Comparison of ENCODE assay signal across 23 cellular contexts in genomic region chr3:122992138-122992537, GRCh38. TPM values are rescaled to one million over a fixed set of nuclear protein-coding genes. Genes with fewer than 3 reads are reported as not detected.
"Had no signal": no experiment of that assay in that cellular context is flagged by ENCODE, and none has a peak within 500 bp of the region (broad histone marks: within the 10 kb centered on the region; RNA-seq: fewer than 3 reads in every experiment).

No MANE protein-coding gene starts in this region.

- H3K36me3 ChIP-seq: esophagus muscularis mucosa, gastroesophageal sphincter, left ventricle myocardium inferior, lower lobe of right lung, neutrophil, thoracic aorta, transverse colon had no signal

- DNase-seq: effector CD8-positive, alpha-beta T cell; immature natural killer cell; left cardiac atrium; left ventricle myocardium inferior; lower lobe of right lung; stimulated activated CD4-positive, alpha-beta T cell treated with anti-CD3 and anti-CD28 coated beads, Interleukin-2, amount 100 ng/mL, for 24 hours; stimulated activated CD4-positive, alpha-beta T cell treated with anti-CD3 and anti-CD28 coated beads, Interleukin-4, amount 100 ng/mL, for 4 hours; stimulated activated naive B cell treated with anti-CD40 and anti-IgM and Interleukin-4, amounts not matched to agents 10 μg/mL and 1 μg/mL and 100 μg/mL, for 72 hours; stimulated activated naive CD8-positive, alpha-beta T cell treated with anti-CD3 and anti-CD28 coated beads, Interleukin-15, amount 100 ng/mL, for 72 hours; transverse colon had no signal

- H3K9me3 ChIP-seq: esophagus muscularis mucosa, gastroesophageal sphincter, left ventricle myocardium inferior, lower lobe of right lung, neutrophil, psoas muscle, thoracic aorta, transverse colon had no signal

- H3K4me3 Mint-ChIP-seq: immature natural killer cell; memory B cell; mesothelial cell of epicardium; natural killer cell treated with Interleukin-12 subunit alpha and Interleukin-12 subunit beta and Interleukin-15 and Interleukin-18, amount 100 ng/mL, for 72 hours; stimulated activated naive B cell treated with anti-CD40 and anti-IgM and Interleukin-4, amounts not matched to agents 10 μg/mL and 1 μg/mL and 100 μg/mL, for 72 hours; stimulated activated naive CD8-positive, alpha-beta T cell treated with anti-CD3 and anti-CD28 coated beads, Interleukin-15, amount 100 ng/mL, for 72 hours had no signal

- H3K27ac Mint-ChIP-seq: immature natural killer cell; memory B cell; mesothelial cell of epicardium; natural killer cell treated with Interleukin-12 subunit alpha and Interleukin-12 subunit beta and Interleukin-15 and Interleukin-18, amount 100 ng/mL, for 72 hours; stimulated activated naive B cell treated with anti-CD40 and anti-IgM and Interleukin-4, amounts not matched to agents 10 μg/mL and 1 μg/mL and 100 μg/mL, for 72 hours; stimulated activated naive CD8-positive, alpha-beta T cell treated with anti-CD3 and anti-CD28 coated beads, Interleukin-15, amount 100 ng/mL, for 72 hours had no signal

- H3K4me1 ChIP-seq: lower lobe of right lung, psoas muscle had no signal

- H3K27ac ChIP-seq: coronary artery, epithelial cell of prostate, esophagus muscularis mucosa, gastroesophageal sphincter, left ventricle myocardium inferior, lower lobe of right lung, neutrophil, psoas muscle, thoracic aorta, transverse colon had no signal

- H3K9me3 Mint-ChIP-seq: immature natural killer cell; memory B cell; mesothelial cell of epicardium; natural killer cell treated with Interleukin-12 subunit alpha and Interleukin-12 subunit beta and Interleukin-15 and Interleukin-18, amount 100 ng/mL, for 72 hours; stimulated activated naive B cell treated with anti-CD40 and anti-IgM and Interleukin-4, amounts not matched to agents 10 μg/mL and 1 μg/mL and 100 μg/mL, for 72 hours; stimulated activated naive CD8-positive, alpha-beta T cell treated with anti-CD3 and anti-CD28 coated beads, Interleukin-15, amount 100 ng/mL, for 72 hours had no signal

- H3K4me1 Mint-ChIP-seq: immature natural killer cell; memory B cell; stimulated activated naive CD8-positive, alpha-beta T cell treated with anti-CD3 and anti-CD28 coated beads, Interleukin-15, amount 100 ng/mL, for 72 hours had no signal

- FAIRE-seq: keratinocyte had no signal

- H3K4me3 ChIP-seq: esophagus muscularis mucosa, gastroesophageal sphincter, left ventricle myocardium inferior, lower lobe of right lung, psoas muscle, thoracic aorta, transverse colon had no signal

- H3K36me3 Mint-ChIP-seq: immature natural killer cell; memory B cell; mesothelial cell of epicardium; natural killer cell treated with Interleukin-12 subunit alpha and Interleukin-12 subunit beta and Interleukin-15 and Interleukin-18, amount 100 ng/mL, for 72 hours; stimulated activated naive B cell treated with anti-CD40 and anti-IgM and Interleukin-4, amounts not matched to agents 10 μg/mL and 1 μg/mL and 100 μg/mL, for 72 hours had no signal

RNA-seq across cellular contexts. Expression of gene SEMA5B, which starts 35.4 kb away (rescaled TPM):
- total RNA-seq: fibroblast of villous mesenchyme; natural killer cell treated with Interleukin-12 subunit alpha and Interleukin-12 subunit beta and Interleukin-15 and Interleukin-18, amount 100 ng/mL, for 72 hours; osteoblast had no signal
- polyA plus RNA-seq: immature natural killer cell had no signal
